1 cellular context compared by ENCODE assay signal in the genomic region with DNA sequence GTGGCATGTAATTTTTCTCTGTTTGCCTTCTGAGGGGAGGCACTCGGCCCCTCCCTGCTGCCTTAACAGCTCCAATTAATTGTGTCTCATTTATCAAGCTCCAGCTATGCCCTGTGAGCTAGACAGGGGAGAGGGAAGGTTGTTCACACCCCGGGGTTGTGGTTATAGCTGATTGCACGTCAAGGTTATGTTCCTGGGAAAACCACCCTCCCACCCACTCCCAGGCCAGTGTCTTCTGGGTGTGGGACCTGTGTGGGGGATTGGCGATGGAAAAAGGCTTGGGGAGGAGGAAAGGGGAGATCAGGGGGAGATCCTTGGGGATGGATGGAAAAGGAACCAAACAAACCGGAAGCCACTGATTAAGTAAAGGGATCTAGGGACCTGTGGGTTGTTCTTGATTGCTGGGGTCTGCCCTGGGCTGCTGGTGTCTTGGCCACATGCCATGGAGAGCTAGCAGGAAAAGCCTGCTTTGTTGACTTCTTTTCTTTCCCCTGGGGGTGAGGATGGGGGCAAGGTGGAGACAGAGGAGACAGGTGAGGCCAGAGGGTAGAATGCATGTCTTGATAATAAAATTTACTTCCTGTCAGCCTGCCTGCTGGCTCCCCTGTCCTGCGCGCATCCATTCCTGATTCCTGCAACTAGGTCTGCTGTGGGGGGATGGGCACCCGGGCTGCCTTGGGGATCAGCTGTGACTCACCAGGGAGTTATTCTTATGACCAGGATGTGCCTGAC.
TF ChIP-seq lines count a peak whose summit lies in the region.

No MANE protein-coding gene starts in this region.

TF ChIP-seq in SK-N-SH, 30 proteins besides CTCF, POLR2A, EP300 and RAD21 (continued from another document):
- TF ChIP-seq, protein P1, sequence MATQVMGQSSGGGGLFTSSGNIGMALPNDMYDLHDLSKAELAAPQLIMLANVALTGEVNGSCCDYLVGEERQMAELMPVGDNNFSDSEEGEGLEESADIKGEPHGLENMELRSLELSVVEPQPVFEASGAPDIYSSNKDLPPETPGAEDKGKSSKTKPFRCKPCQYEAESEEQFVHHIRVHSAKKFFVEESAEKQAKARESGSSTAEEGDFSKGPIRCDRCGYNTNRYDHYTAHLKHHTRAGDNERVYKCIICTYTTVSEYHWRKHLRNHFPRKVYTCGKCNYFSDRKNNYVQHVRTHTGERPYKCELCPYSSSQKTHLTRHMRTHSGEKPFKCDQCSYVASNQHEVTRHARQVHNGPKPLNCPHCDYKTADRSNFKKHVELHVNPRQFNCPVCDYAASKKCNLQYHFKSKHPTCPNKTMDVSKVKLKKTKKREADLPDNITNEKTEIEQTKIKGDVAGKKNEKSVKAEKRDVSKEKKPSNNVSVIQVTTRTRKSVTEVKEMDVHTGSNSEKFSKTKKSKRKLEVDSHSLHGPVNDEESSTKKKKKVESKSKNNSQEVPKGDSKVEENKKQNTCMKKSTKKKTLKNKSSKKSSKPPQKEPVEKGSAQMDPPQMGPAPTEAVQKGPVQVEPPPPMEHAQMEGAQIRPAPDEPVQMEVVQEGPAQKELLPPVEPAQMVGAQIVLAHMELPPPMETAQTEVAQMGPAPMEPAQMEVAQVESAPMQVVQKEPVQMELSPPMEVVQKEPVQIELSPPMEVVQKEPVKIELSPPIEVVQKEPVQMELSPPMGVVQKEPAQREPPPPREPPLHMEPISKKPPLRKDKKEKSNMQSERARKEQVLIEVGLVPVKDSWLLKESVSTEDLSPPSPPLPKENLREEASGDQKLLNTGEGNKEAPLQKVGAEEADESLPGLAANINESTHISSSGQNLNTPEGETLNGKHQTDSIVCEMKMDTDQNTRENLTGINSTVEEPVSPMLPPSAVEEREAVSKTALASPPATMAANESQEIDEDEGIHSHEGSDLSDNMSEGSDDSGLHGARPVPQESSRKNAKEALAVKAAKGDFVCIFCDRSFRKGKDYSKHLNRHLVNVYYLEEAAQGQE (IDR thresholded peaks at IDR 0.05; ENCODE audit: low read depth, low read length) = no peak
- TF ChIP-seq, protein P2, sequence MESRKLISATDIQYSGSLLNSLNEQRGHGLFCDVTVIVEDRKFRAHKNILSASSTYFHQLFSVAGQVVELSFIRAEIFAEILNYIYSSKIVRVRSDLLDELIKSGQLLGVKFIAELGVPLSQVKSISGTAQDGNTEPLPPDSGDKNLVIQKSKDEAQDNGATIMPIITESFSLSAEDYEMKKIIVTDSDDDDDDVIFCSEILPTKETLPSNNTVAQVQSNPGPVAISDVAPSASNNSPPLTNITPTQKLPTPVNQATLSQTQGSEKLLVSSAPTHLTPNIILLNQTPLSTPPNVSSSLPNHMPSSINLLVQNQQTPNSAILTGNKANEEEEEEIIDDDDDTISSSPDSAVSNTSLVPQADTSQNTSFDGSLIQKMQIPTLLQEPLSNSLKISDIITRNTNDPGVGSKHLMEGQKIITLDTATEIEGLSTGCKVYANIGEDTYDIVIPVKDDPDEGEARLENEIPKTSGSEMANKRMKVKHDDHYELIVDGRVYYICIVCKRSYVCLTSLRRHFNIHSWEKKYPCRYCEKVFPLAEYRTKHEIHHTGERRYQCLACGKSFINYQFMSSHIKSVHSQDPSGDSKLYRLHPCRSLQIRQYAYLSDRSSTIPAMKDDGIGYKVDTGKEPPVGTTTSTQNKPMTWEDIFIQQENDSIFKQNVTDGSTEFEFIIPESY (IDR thresholded peaks at IDR 0.05; ENCODE audit: borderline replicate concordance, low read depth) = peak; percentile 54; the same call in 1 of the 2 replicates
- TF ChIP-seq CHD2 (IDR thresholded peaks at IDR 0.05; ENCODE audit: low read length, partially characterized antibody) (peak; percentile 90), MXI1 (IDR thresholded peaks at IDR 0.05; ENCODE audit: low read depth, low read length) (no peak), NRF1 (IDR thresholded peaks at IDR 0.05; ENCODE audit: low read depth, low read length) (no peak), RCOR1 (IDR thresholded peaks at IDR 0.05; ENCODE audit: low read length) (peak; percentile 62), TEAD4 (IDR thresholded peaks at IDR 0.05; ENCODE audit: borderline replicate concordance, insufficient read depth) (peak; percentile 91), POLR2AphosphoS5 (IDR thresholded peaks at IDR 0.05; ENCODE audit: low read depth, low read length) (peak; percentile 69; the same call in 1 of the 2 replicates)
- TF ChIP-seq, protein P3, sequence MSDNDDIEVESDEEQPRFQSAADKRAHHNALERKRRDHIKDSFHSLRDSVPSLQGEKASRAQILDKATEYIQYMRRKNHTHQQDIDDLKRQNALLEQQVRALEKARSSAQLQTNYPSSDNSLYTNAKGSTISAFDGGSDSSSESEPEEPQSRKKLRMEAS (IDR thresholded peaks at IDR 0.05; ENCODE audit: low read depth) = peak; percentile 76
